Comparison of ENCODE assay signal across 8 cellular contexts in the genomic region with DNA sequence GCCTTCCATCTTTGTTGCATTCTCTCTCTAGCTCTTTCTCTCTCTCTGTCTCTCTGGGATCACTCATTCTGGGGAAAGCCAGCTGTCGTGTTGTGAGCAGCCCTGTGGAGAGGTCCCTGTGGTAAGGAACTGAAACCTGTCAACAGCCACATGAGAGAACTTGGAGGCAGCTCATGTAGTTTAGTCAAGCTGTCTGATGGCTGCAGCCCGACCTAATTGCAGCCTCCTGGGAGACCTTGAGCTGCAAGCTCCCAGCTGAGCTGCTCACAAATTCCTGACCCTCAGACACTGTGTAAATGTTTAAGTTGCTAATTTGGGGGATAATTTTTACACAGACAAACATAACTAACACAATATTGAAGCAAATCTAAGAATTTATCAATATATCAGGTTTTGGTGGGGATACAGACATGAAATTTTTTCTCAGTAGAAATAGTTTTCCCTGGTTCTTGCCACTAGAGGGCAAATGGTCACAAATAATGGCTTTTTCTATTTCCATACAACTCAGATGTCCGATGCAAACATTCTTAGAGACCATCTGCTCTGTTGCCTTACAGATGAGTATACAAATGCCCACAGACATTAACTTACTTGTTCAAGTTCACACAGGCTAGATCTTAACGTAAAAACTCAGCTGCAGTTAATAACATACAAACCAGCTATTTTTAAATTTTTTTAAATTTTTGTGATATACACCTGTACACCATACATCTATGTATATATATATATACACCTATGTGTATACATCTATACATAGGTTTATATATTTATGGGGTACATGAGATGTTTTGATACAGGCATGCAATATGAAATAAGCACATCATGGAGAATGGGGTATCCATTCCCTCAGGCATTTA. TPM values are rescaled to one million over a fixed set of nuclear protein-coding genes. Genes with fewer than 3 reads are reported as not detected.
DNase-seq lines count a peak whose midpoint lies in the region; ATAC-seq and TF ChIP-seq lines count a peak whose summit lies in the region.

No MANE protein-coding gene starts in this region.

- H3K4me1 ChIP-seq in adrenal gland (replicated peaks in 1 of 2) (no peaks in the 10 kb centered on the region), hepatocyte (ENCODE audit: insufficient read depth) (no peaks in the 10 kb centered on the region)

- no peak for TF ChIP-seq POLR2A in adrenal gland (IDR thresholded peaks at IDR 0.05)

- H3K36me3 ChIP-seq in adrenal gland (replicated peaks in 1 of 2) (no peaks in the 10 kb centered on the region), hepatocyte (replicated peaks; ENCODE audit: insufficient read depth, low read depth) (no peaks in the 10 kb centered on the region)

- H3K9me3 ChIP-seq in adrenal gland (replicated peaks in 1 of 3) (no peaks in the 10 kb centered on the region), hepatocyte (ENCODE audit: low read depth) (no peaks in the 10 kb centered on the region)

- H3K27ac ChIP-seq in adrenal gland (no peak overlapping the region), hepatocyte (no peak overlapping the region)

- H2AFZ ChIP-seq in hepatocyte = no peak overlapping the region

- no peaks in the 10 kb centered on the region for H4K20me1 ChIP-seq in hepatocyte (ENCODE audit: insufficient read depth, poor library complexity, severe bottlenecking)

- H3K9me2 ChIP-seq in hepatocyte (replicated peaks; ENCODE audit: insufficient read depth) = no peaks in the 10 kb centered on the region

- peak; percentile 99 for ATAC-seq in GM21390 (IDR thresholded peaks at IDR 0.05; ENCODE audit: unreplicated experiment)
- ATAC-seq in HG03520 (IDR thresholded peaks at IDR 0.05; ENCODE audit: unreplicated experiment) = peak; percentile 93

- peak; percentile 85 for DNase-seq in NCI-H510A treated with DMSO at 0.1 percent for 48 hours (lab: John Stamatoyannopoulos, UW)
- DNase-seq in NCI-H510A (lab: John Stamatoyannopoulos, UW) = no peak
- DNase-seq in NCI-H526 (lab: John Stamatoyannopoulos, UW) = peak; percentile 56 to 72
- DNase-seq in adrenal gland = peak in 1 of 7 donors; percentile 2
- DNase-seq in hepatocyte (ENCODE audit: low spot score) = peak; percentile 57
- DNase-seq in stimulated activated CD4-positive, alpha-beta T cell treated with anti-CD3 and anti-CD28 coated beads, Interleukin-4, amount 100 ng/mL, for 48 hours (ENCODE audit: low read depth in 2 of 2) = peak; percentile 2 to 3

- intact Hi-C loops in adrenal gland (cut with DNase I) = loop anchor here (5.0 to 10.0 kb wide), 3 partner anchors 508 to 818 kb away; partner anchors contain the start of genes BBS10 (in 1 of the 2) and PHLDA1 (in 1 of the 2)

- H3K79me2 ChIP-seq in hepatocyte = no peaks in the 10 kb centered on the region

- H3K27me3 ChIP-seq in adrenal gland (no peaks in the 10 kb centered on the region), hepatocyte (no peaks in the 10 kb centered on the region)

- 0 to 15% (median 8%) methylated on average over 4 of the region's 4 CpGs for WGBS in adrenal gland, 4 donors
- WGBS in hepatocyte (ENCODE audit: low lambda C conversion rate, missing lambda C conversion rate) = 24% methylated on average over 4 of the region's 4 CpGs

- TF ChIP-seq CTCF in adrenal gland (IDR thresholded peaks at IDR 0.05) (peak; percentile 50 to 80 (median 69)), hepatocyte (IDR thresholded peaks at IDR 0.05; ENCODE audit: poor library complexity) (peak; percentile 76)

- no peak overlapping the region for H3K4me2 ChIP-seq in hepatocyte

- H3K4me3 ChIP-seq in adrenal gland (no peak overlapping the region), hepatocyte (no peak overlapping the region)

RNA-seq across cellular contexts. Expression of gene KRR1, which starts 15.5 kb away (rescaled TPM):
- total RNA-seq in adrenal gland = 10 to 100 TPM; 18.0 to 80.6 (median 47.7) TPM
- 10 to 100 TPM; 23.7 to 67.8 (median 31.6) TPM for polyA plus RNA-seq in adrenal gland
- 28.2 and 42.8 TPM in 2 replicates for total RNA-seq in hepatocyte
- polyA plus RNA-seq in hepatocyte = 23.6 and 29.7 TPM in 2 replicates

RNA-seq across cellular contexts. Expression of gene GLIPR1, which starts 46.3 kb away (rescaled TPM):
- 10 to 100 TPM; 14.0 to 48.5 (median 27.1) TPM for total RNA-seq in adrenal gland
- 10 to 100 TPM in 1 of 3 donors, 1 to 10 TPM in 2; 6.7 to 18.3 (median 8.4) TPM for polyA plus RNA-seq in adrenal gland
- total RNA-seq in hepatocyte = 6.9 and 9.6 TPM in 2 replicates
- 20.0 and 24.5 TPM in 2 replicates for polyA plus RNA-seq in hepatocyte
